Comparison of ENCODE assay signal across 15 cellular contexts in genomic region chr12:113227686-113228391, GRCh38. TPM values are rescaled to one million over a fixed set of nuclear protein-coding genes. Genes with fewer than 3 reads are reported as not detected.
A peak's percentile ranks its signal among the peaks of the same experiment; 100 is the strongest.
DNase-seq lines count a peak whose midpoint lies in the region; ATAC-seq, FAIRE-seq and TF ChIP-seq lines count a peak whose summit lies in the region.
"Had no signal": no experiment of that assay in that cellular context is flagged by ENCODE, and none has a peak within 500 bp of the region (broad histone marks: within the 10 kb centered on the region; RNA-seq: fewer than 3 reads in every experiment).

No MANE protein-coding gene starts in this region.

- no peaks in the 10 kb centered on the region for H3K9me3 Mint-ChIP-seq in activated naive CD4-positive, alpha-beta T cell treated with anti-CD3 and anti-CD28 coated beads, Interleukin-2, amount 50 U/mL, for 72 hours
- H3K9me3 Mint-ChIP-seq in activated CD8-positive, alpha-beta T cell treated with anti-CD3 and anti-CD28 coated beads, Interleukin-2, amount 10 ng/mL, durations not matched to agents 7 days and 5 days (ENCODE audit: insufficient read depth): no peaks in the 10 kb centered on the region
- H3K9me3 Mint-ChIP-seq: nephron progenitor cell had no signal

- H3K9ac ChIP-seq in kidney (ENCODE audit: low read length in 2 of 2): no peak overlapping the region

- H3K36me3 Mint-ChIP-seq in activated naive CD4-positive, alpha-beta T cell treated with anti-CD3 and anti-CD28 coated beads, Interleukin-2, amount 50 U/mL, for 72 hours: peaks cover 9 to 38% of the 10 kb centered on the region in 2 donors
- peaks cover 33% of the 10 kb centered on the region for H3K36me3 Mint-ChIP-seq in activated CD8-positive, alpha-beta T cell treated with anti-CD3 and anti-CD28 coated beads, Interleukin-2, amount 10 ng/mL, durations not matched to agents 7 days and 5 days (ENCODE audit: low read depth)

- intact Hi-C loops in kidney (cut with DNase I): no loop called here

- H3K27ac ChIP-seq in kidney (ENCODE audit: low read depth in 2 of 2, low read length in 2 of 2) (no peak overlapping the region), temporal lobe (ENCODE audit: low read depth, low read length) (peak overlapping the region; percentile 40)
- H3K27ac ChIP-seq: foreskin keratinocyte, SK-N-MC had no signal

- peak overlapping the region; percentile 87 to 88 for H3K27ac Mint-ChIP-seq in activated naive CD4-positive, alpha-beta T cell treated with anti-CD3 and anti-CD28 coated beads, Interleukin-2, amount 50 U/mL, for 72 hours
- peak overlapping the region; percentile 63 for H3K27ac Mint-ChIP-seq in activated CD8-positive, alpha-beta T cell treated with anti-CD3 and anti-CD28 coated beads, Interleukin-2, amount 10 ng/mL, durations not matched to agents 7 days and 5 days
- H3K27ac Mint-ChIP-seq: nephron progenitor cell had no signal

- no peaks in the 10 kb centered on the region for H3K27me3 Mint-ChIP-seq in activated CD8-positive, alpha-beta T cell treated with anti-CD3 and anti-CD28 coated beads, Interleukin-2, amount 10 ng/mL, durations not matched to agents 7 days and 5 days (ENCODE audit: low read depth)
- H3K27me3 Mint-ChIP-seq: activated naive CD8-positive, alpha-beta T cell had no signal

- H3K4me3 ChIP-seq in kidney (ENCODE audit: low read length in 2 of 2): no peak overlapping the region
- H3K4me3 ChIP-seq: SK-N-MC had no signal

- no peaks in the 10 kb centered on the region for H3K9me3 ChIP-seq in kidney (ENCODE audit: control insufficient read depth in 1 of 2, low read length in 2 of 2)

- CTCF ChIA-PET in activated CD8-positive, alpha-beta T cell treated with anti-CD3 and anti-CD28 coated beads, Interleukin-2, amount 10 ng/mL, durations not matched to agents 7 days and 5 days (lab: Charles Lee): interaction anchor here (2.2 kb wide), 1 partner anchor 20 kb away, joined by 6 read pairs; no protein-coding TSS in a partner anchor

- peaks cover 30 to 45% of the 10 kb centered on the region in 2 donors for H3K4me1 ChIP-seq in kidney (ENCODE audit: control insufficient read depth in 1 of 2, insufficient read depth in 1 of 2, low read depth in 1 of 2, low read length in 2 of 2)

- DNase-seq in activated naive CD4-positive, alpha-beta T cell treated with anti-CD3 and anti-CD28 coated beads, Interleukin-2, amount 50 U/mL, for 72 hours (ENCODE audit: low spot score in 2 of 2): no peak
- DNase-seq in activated naive CD4-positive, alpha-beta T cell treated with anti-CD3 and anti-CD28 coated beads, Interleukin-2, amount 50 U/mL, for 16 hours: no peak
- DNase-seq in activated CD8-positive, alpha-beta T cell treated with anti-CD3 and anti-CD28 coated beads, Interleukin-2, amount 10 ng/mL, durations not matched to agents 7 days and 5 days: no peak
- DNase-seq in kidney (peak; percentile 9), occipital lobe (lab: John Stamatoyannopoulos, UW) (no peak), pons (ENCODE audit: low spot score) (no peak)
- no peak for DNase-seq in stimulated activated CD4-positive, alpha-beta T cell treated with anti-CD3 and anti-CD28 coated beads, Interleukin-4, amount 100 ng/mL, for 4 hours
- DNase-seq: activated CD4-positive, alpha-beta T cell treated with anti-CD3 and anti-CD28 coated beads, Interleukin-2, amount 50 U/mL, for 4 hours; foreskin keratinocyte; nephron progenitor cell had no signal

- H3K4me3 Mint-ChIP-seq in activated CD8-positive, alpha-beta T cell treated with anti-CD3 and anti-CD28 coated beads, Interleukin-2, amount 10 ng/mL, durations not matched to agents 7 days and 5 days: no peak overlapping the region
- H3K4me3 Mint-ChIP-seq: activated naive CD8-positive, alpha-beta T cell; nephron progenitor cell had no signal

- no peak for TF ChIP-seq CTCF in kidney (IDR thresholded peaks at IDR 0.05; ENCODE audit: borderline replicate concordance, extremely low read depth, insufficient read depth)

- no peak for ATAC-seq in activated naive CD4-positive, alpha-beta T cell treated with anti-CD3 and anti-CD28 coated beads, Interleukin-2, amount 50 U/mL, for 72 hours
- no peak for ATAC-seq in activated CD8-positive, alpha-beta T cell treated with anti-CD3 and anti-CD28 coated beads, Interleukin-2, amount 10 ng/mL, durations not matched to agents 7 days and 5 days
- ATAC-seq: foreskin keratinocyte had no signal

- H3K36me3 ChIP-seq in kidney (ENCODE audit: control insufficient read depth in 1 of 2, insufficient read depth in 2 of 2, low read length in 2 of 2): peaks cover 25 to 58% of the 10 kb centered on the region in 2 donors

- FAIRE-seq in kidney (lab: Jason Lieb, UNC): no peak
- FAIRE-seq: H1, keratinocyte had no signal

- peaks cover 55% of the 10 kb centered on the region for H3K4me1 Mint-ChIP-seq in activated CD8-positive, alpha-beta T cell treated with anti-CD3 and anti-CD28 coated beads, Interleukin-2, amount 10 ng/mL, durations not matched to agents 7 days and 5 days (ENCODE audit: low read depth)

- POLR2A ChIA-PET in activated CD8-positive, alpha-beta T cell treated with anti-CD3 and anti-CD28 coated beads, Interleukin-2, amount 10 ng/mL, durations not matched to agents 7 days and 5 days (lab: Charles Lee): no interaction called here

RNA-seq across cellular contexts. Expression of gene TPCN1, which starts 6.6 kb away (rescaled TPM):
- total RNA-seq in activated naive CD4-positive, alpha-beta T cell treated with anti-CD3 and anti-CD28 coated beads, Interleukin-2, amount 50 U/mL, for 72 hours: 100 to 1,000 TPM in 1 of 2 donors, 10 to 100 TPM in 1; 54.7 to 111 TPM
- total RNA-seq in activated CD8-positive, alpha-beta T cell treated with anti-CD3 and anti-CD28 coated beads, Interleukin-2, amount 10 ng/mL, durations not matched to agents 7 days and 5 days: 10 to 100 TPM; 13.7 to 16.1 TPM
- 93.3 TPM for total RNA-seq in kidney
- 38.4 TPM for polyA plus RNA-seq in kidney (ENCODE audit: insufficient read depth, low read depth, low replicate concordance)
- 4.2 TPM for total RNA-seq in temporal lobe
- 4.7 TPM for total RNA-seq in occipital lobe

RNA-seq across cellular contexts. Expression of gene RITA1, which starts 42.3 kb away (rescaled TPM):
- total RNA-seq in activated naive CD4-positive, alpha-beta T cell treated with anti-CD3 and anti-CD28 coated beads, Interleukin-2, amount 50 U/mL, for 72 hours: 10 to 100 TPM; 15.8 to 26.3 TPM
- 10 to 100 TPM; 21.0 to 22.6 TPM for total RNA-seq in activated CD8-positive, alpha-beta T cell treated with anti-CD3 and anti-CD28 coated beads, Interleukin-2, amount 10 ng/mL, durations not matched to agents 7 days and 5 days
- 14.6 TPM for total RNA-seq in kidney
- polyA plus RNA-seq in kidney (ENCODE audit: insufficient read depth, low read depth, low replicate concordance): 31.6 TPM
- 6.6 TPM for total RNA-seq in temporal lobe
- 8.4 TPM for total RNA-seq in occipital lobe

RNA-seq across cellular contexts. Expression of gene DDX54, which starts 42.6 kb away (rescaled TPM):
- total RNA-seq in activated naive CD4-positive, alpha-beta T cell treated with anti-CD3 and anti-CD28 coated beads, Interleukin-2, amount 50 U/mL, for 72 hours: 10 to 100 TPM; 77.3 to 96.2 TPM
- total RNA-seq in activated CD8-positive, alpha-beta T cell treated with anti-CD3 and anti-CD28 coated beads, Interleukin-2, amount 10 ng/mL, durations not matched to agents 7 days and 5 days: 10 to 100 TPM; 79.4 to 82.0 TPM
- total RNA-seq in kidney (62.0 TPM), temporal lobe (12.5 TPM), occipital lobe (12.0 TPM)
- 55.4 TPM for polyA plus RNA-seq in kidney (ENCODE audit: insufficient read depth, low read depth, low replicate concordance)
